In genomic region chr3:45592830-45593707, GRCh38 we compare ENCODE assay signal across 8 cellular contexts.
DNase-seq lines count a peak whose midpoint lies in the region; ATAC-seq lines count a peak whose summit lies in the region.

No MANE protein-coding gene starts in this region.

- H3K4me2 ChIP-seq in BLaER1, result peak overlapping the region; percentile 100

- ATAC-seq in HG03045 (IDR thresholded peaks at IDR 0.05; ENCODE audit: unreplicated experiment), result no peak

- DNase-seq in HCEC 1CT (peak; percentile 95), NCI-H510A (lab: John Stamatoyannopoulos, UW) (peak; percentile 70), kidney glomerular epithelial cell (lab: John Stamatoyannopoulos, UW) (peak; percentile 67)
- peak; percentile 62 to 69 for DNase-seq in activated CD4-positive, alpha-beta T cell treated with anti-CD3 and anti-CD28 coated beads for 4 hours
- peak; percentile 45 to 66 (median 50) for DNase-seq in stimulated activated CD4-positive, alpha-beta T cell treated with anti-CD3 and anti-CD28 coated beads, Interleukin-12 subunit alpha, Interleukin-12 subunit beta, amount 100 ng/mL, for 48 hours (ENCODE audit: low read depth in 2 of 3, low spot score in 1 of 3)

- peak overlapping the region; percentile 96 for H3K9ac ChIP-seq in BLaER1

- H3K36me3 ChIP-seq in BLaER1, result no peaks in the 10 kb centered on the region; the same call in 1 of the 2 replicates

- H3K27me3 ChIP-seq in BLaER1, result no peaks in the 10 kb centered on the region

- H3K4me3 ChIP-seq in BLaER1, result peak overlapping the region; percentile 91

- H3K4me1 ChIP-seq in BLaER1, result peaks cover 48% of the 10 kb centered on the region

- peaks cover 35% of the 10 kb centered on the region for H4K20me1 ChIP-seq in BLaER1

- H3K9me3 ChIP-seq in BLaER1, result peaks cover 13% of the 10 kb centered on the region

- H3K27ac ChIP-seq in BLaER1, result peak overlapping the region; percentile 94
- peak overlapping the region; percentile 39 for H3K27ac ChIP-seq in cingulate gyrus (ENCODE audit: low read depth, low read length)
